ENCODE assay signal across 8 cellular contexts in the genomic region with DNA sequence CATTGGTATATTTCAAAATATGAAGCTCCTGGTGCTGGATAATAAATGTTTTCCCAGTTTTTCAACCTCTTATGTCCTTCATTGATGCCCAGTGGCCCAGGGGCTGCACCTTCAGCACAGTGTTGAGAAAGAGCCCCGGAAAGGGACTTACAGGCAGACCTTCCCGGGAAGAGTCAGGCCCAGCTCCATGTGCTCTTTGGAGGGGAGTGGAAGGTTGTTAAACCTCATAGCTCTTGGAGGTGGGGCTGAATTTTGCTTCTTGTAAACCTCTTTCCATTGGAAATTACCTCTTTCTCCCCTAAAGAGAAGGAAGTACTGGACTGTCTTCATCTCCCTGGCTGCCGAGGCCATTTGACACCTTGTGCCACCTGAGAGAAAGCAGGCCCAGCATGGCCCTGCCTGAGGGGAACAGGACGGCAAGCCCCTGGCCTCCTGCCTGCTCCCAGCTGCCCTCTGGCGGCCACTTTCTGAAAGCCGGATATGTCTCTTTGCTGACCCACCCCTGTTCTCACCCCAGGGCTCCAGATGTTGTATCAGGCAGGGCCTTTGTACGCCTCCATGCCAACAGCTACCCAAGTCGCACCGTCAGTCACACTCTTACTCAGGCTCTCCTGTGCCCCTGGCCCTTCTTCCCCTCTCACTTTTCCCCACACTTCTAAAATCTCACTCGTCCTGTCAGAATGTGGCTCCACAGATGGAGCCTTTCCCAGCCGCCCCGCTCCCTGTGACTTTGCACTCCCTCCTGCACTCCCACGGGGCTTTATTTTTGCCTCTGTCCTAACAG. TPM values are rescaled to one million over a fixed set of nuclear protein-coding genes. Genes with fewer than 3 reads are reported as not detected.
DNase-seq lines count a peak whose midpoint lies in the region; ATAC-seq and TF ChIP-seq lines count a peak whose summit lies in the region.

No MANE protein-coding gene starts in this region.

- peaks cover 100% of the 10 kb centered on the region for H3K36me3 ChIP-seq in KOPT-K1 (ENCODE audit: insufficient read depth, low read length)
- H3K36me3 ChIP-seq in ovary = no peaks in the 10 kb centered on the region
- H3K36me3 ChIP-seq in tibial artery = no peaks in the 10 kb centered on the region

- peak; percentile 73 for ATAC-seq in GM21528 (IDR thresholded peaks at IDR 0.05; ENCODE audit: low FRiP score, unreplicated experiment)

- TF ChIP-seq CTCF in Calu3 (IDR thresholded peaks at IDR 0.05; ENCODE audit: unreplicated experiment) (peak; percentile 78), RWPE1 (conservative IDR thresholded peaks at IDR 0.05; ENCODE audit: low read depth) (peak; percentile 80), ovary (IDR thresholded peaks at IDR 0.05) (peak; percentile 74 to 85 (median 77)), tibial artery (IDR thresholded peaks at IDR 0.05) (peak; percentile 84 to 87)

- POLR2A ChIA-PET in RWPE1 (lab: Yijun Ruan, JAX; ENCODE audit: low non-redundant PET) = no interaction called here

- BruUV-seq in Calu3 (replicated peaks; lab: Mats Ljungman, UMichigan) = no TSS peak

- no peak overlapping the region for H3K4me3 Mint-ChIP-seq in Calu3 (ENCODE audit: low read depth, unreplicated experiment)

- H3K27ac Mint-ChIP-seq in Calu3 (ENCODE audit: unreplicated experiment) = no peak overlapping the region

- CTCF ChIA-PET in Calu3 (lab: Charles Lee) (interaction anchor here (0.5 to 1.6 kb wide), 6 partner anchors 10 to 1577 kb away, joined by 3 to 10 read pairs (median 4); no protein-coding TSS in a partner anchor), RWPE1 (lab: Yijun Ruan, JAX) (interaction anchor here (0.5 to 2.2 kb wide), 24 partner anchors 9 to 1312 kb away, joined by 3 to 14 read pairs (median 6); a partner anchor contains a TSS)

- H3K4me1 Mint-ChIP-seq in Calu3 (ENCODE audit: low read depth, unreplicated experiment) = peaks cover 16% of the 10 kb centered on the region

- H3K9me3 Mint-ChIP-seq in Calu3 (ENCODE audit: low read depth, unreplicated experiment) = no peaks in the 10 kb centered on the region

- 31 to 34% (median 32%) methylated on average over 13 of the region's 13 CpGs for WGBS in ovary, 3 donors

- H3K4me3 ChIP-seq in ovary (no peak overlapping the region), tibial artery (no peak overlapping the region)

- H3K9me3 ChIP-seq in KOPT-K1 (ENCODE audit: insufficient read depth, low read length, poor library complexity, severe bottlenecking) (no peaks in the 10 kb centered on the region), ovary (no peaks in the 10 kb centered on the region), tibial artery (no peaks in the 10 kb centered on the region)

- H3K36me3 Mint-ChIP-seq in Calu3 (ENCODE audit: insufficient read depth, unreplicated experiment) = no peaks in the 10 kb centered on the region

- TF ChIP-seq POLR2A in ovary (IDR thresholded peaks at IDR 0.05) = no peak

- intact Hi-C loops in Calu3 (cut with micrococcal nuclease; ENCODE audit: unreplicated experiment) (loop anchor here (1.0 to 2.0 kb wide), 2 partner anchors 75 to 126 kb away; no protein-coding TSS in a partner anchor), ovary (cut with DNase I) (loop anchor here (2.0 to 10.0 kb wide), 4 partner anchors 51 to 125 kb away; no protein-coding TSS in a partner anchor), tibial artery (cut with DNase I; ENCODE audit: low total_unique reads) (loop anchor here (2.0 to 10.0 kb wide), 3 partner anchors 53 to 127 kb away; no protein-coding TSS in a partner anchor)

- H3K27me3 Mint-ChIP-seq in Calu3 (ENCODE audit: unreplicated experiment) = no peaks in the 10 kb centered on the region

- DNase-seq in Calu3 (peak; percentile 86), RWPE1 (ENCODE audit: low spot score) (peak; percentile 87), foreskin melanocyte (peak; percentile 50), ovary (peak; percentile 73 to 90 (median 87)), tibial artery (peak; percentile 79 to 85)
- peak; percentile 95 for DNase-seq in activated effector memory CD4-positive, alpha-beta T cell treated with anti-CD3 and anti-CD28 coated beads, Interleukin-2, amount 50 U/mL, for 16 hours

- H3K27me3 ChIP-seq in ovary = no peaks in the 10 kb centered on the region
- no peaks in the 10 kb centered on the region for H3K27me3 ChIP-seq in tibial artery

- no peak for TF ChIP-seq EP300 in ovary (IDR thresholded peaks at IDR 0.05)

- H3K4me1 ChIP-seq in ovary (ENCODE audit: insufficient read depth) (peaks cover 30% of the 10 kb centered on the region), tibial artery (peaks cover 5 to 73% (median 49%) of the 10 kb centered on the region in 4 donors)

- H3K27ac ChIP-seq in KOPT-K1 (ENCODE audit: low read depth, low read length, poor library complexity, severe bottlenecking) (peak overlapping the region; percentile 56), RWPE1 (peak overlapping the region; percentile 80), ovary (no peak overlapping the region), tibial artery (peak overlapping the region; percentile 1 to 46)

RNA-seq across cellular contexts. Expression of a gene that starts 43.0 kb away (rescaled TPM):
- total RNA-seq in Calu3 (2022) (24.7 and 33.5 TPM in 2 replicates), ovary (10 to 100 TPM; 41.0 to 95.0 (median 66.1) TPM)
- polyA plus RNA-seq in ovary = 100 to 1,000 TPM in 1 of 2 donors, 10 to 100 TPM in 1; 50.6 to 105 TPM

RNA-seq across cellular contexts. Expression of a gene that starts 51.2 kb away (rescaled TPM):
- total RNA-seq in Calu3 (2022) = 2.5 and 4.3 TPM in 2 replicates
- total RNA-seq in ovary = 1 to 10 TPM in 4 of 7 donors, under 1 TPM in 3; 0.45 to 7.9 (median 2.9) TPM
- 1 to 10 TPM in 1 of 2 donors, not detected in 1; 1.8 TPM for polyA plus RNA-seq in ovary

Comparison
In these comparisons a context has a peak if more than half of its experiments do, and no peak if none do; other contexts are left out.
1. H3K27ac ChIP-seq: peak in KOPT-K1 (single experiment), RWPE1 (single experiment) and tibial artery (2 of 2); none in ovary (0 of 2).
2. Peak in every context shown above with its lines, with median percentiles within 50 percentile points of each other: DNase-seq and CTCF ChIP-seq.